8 cellular contexts compared by ENCODE assay signal in the genomic region with DNA sequence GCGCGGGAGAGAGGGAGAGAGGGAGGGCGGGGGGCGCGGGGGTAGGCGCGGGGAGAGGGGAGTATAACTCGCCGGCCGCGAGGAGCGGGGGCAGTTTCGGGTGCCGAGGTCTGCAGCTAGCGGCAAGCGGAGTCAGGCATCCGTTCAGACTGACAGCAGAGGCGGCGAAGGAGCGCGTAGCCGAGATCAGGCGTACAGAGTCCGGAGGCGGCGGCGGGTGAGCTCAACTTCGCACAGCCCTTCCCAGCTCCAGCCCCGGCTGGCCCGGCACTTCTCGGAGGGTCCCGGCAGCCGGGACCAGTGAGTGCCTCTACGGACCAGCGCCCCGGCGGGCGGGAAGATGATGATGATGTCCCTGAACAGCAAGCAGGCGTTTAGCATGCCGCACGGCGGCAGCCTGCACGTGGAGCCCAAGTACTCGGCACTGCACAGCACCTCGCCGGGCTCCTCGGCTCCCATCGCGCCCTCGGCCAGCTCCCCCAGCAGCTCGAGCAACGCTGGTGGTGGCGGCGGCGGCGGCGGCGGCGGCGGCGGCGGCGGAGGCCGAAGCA. TPM values are rescaled to one million over a fixed set of nuclear protein-coding genes. Genes with fewer than 3 reads are reported as not detected.
DNase-seq lines count a peak whose midpoint lies in the region; ATAC-seq and TF ChIP-seq lines count a peak whose summit lies in the region.

A gene with protein sequence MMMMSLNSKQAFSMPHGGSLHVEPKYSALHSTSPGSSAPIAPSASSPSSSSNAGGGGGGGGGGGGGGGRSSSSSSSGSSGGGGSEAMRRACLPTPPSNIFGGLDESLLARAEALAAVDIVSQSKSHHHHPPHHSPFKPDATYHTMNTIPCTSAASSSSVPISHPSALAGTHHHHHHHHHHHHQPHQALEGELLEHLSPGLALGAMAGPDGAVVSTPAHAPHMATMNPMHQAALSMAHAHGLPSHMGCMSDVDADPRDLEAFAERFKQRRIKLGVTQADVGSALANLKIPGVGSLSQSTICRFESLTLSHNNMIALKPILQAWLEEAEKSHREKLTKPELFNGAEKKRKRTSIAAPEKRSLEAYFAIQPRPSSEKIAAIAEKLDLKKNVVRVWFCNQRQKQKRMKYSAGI (plus strand): TSS at position 93 of the 551 bp plus-strand sequence. CDS start 248 bp downstream, at position 341.

- peaks cover 95% of the 10 kb centered on the region for H3K27me3 Mint-ChIP-seq in activated T-cell treated with anti-CD3 and anti-CD28 coated beads, Interleukin-2, amount 50 U/mL, for 72 hours (ENCODE audit: low read depth)

- WGBS in heart right ventricle, 2 donors, result 0 to 2% methylated on average over 45 to 63 of the region's 64 CpGs

- H3K27ac ChIP-seq in heart right ventricle (no peak within 1 kb of the TSS), right atrium auricular region (no peak within 1 kb of the TSS), upper lobe of right lung (no peak within 1 kb of the TSS)

- peaks cover 3 to 8% of the 10 kb centered on the region in 2 donors for H3K36me3 Mint-ChIP-seq in activated T-cell treated with anti-CD3 and anti-CD28 coated beads, Interleukin-2, amount 50 U/mL, for 72 hours (ENCODE audit: insufficient read depth in 2 of 2)

- H3K9me3 ChIP-seq in heart right ventricle (no peaks in the 10 kb centered on the region), right atrium auricular region (no peaks in the 10 kb centered on the region), upper lobe of right lung (no peaks in the 10 kb centered on the region)

- peaks cover 29 to 100% (median 92%) of the 10 kb centered on the region in 7 donors for H3K27me3 ChIP-seq in heart right ventricle
- peaks cover 21 to 43% of the 10 kb centered on the region in 2 donors for H3K27me3 ChIP-seq in right atrium auricular region
- peaks cover 90% of the 10 kb centered on the region for H3K27me3 ChIP-seq in upper lobe of right lung

- H3K27ac Mint-ChIP-seq in activated T-cell treated with anti-CD3 and anti-CD28 coated beads, Interleukin-2, amount 50 U/mL, for 72 hours, result peak within 1 kb of the TSS; percentile 67

- intact Hi-C loops in heart right ventricle (cut with DNase I), result no loop called here
- intact Hi-C loops in upper lobe of right lung (cut with DNase I), result no loop called here

- H3K4me1 Mint-ChIP-seq in activated T-cell treated with anti-CD3 and anti-CD28 coated beads, Interleukin-2, amount 50 U/mL, for 72 hours (ENCODE audit: low read depth), result peaks cover 39% of the 10 kb centered on the region

- ATAC-seq in heart right ventricle, result peak in 1 of 8 donors; percentile 15
- peak; percentile 59 to 62 for ATAC-seq in activated T-cell treated with anti-CD3 and anti-CD28 coated beads, Interleukin-2, amount 50 U/mL, for 72 hours (replicated peaks in 1 of 2)
- no peak for ATAC-seq in upper lobe of right lung
- no peak for ATAC-seq in GM21786 (IDR thresholded peaks at IDR 0.05; ENCODE audit: unreplicated experiment)
- ATAC-seq in HG03095 (IDR thresholded peaks at IDR 0.05; ENCODE audit: unreplicated experiment), result no peak

- H3K36me3 ChIP-seq in heart right ventricle, result no peaks in the 10 kb centered on the region
- no peaks in the 10 kb centered on the region for H3K36me3 ChIP-seq in right atrium auricular region
- H3K36me3 ChIP-seq in upper lobe of right lung, result no peaks in the 10 kb centered on the region

- H3K4me1 ChIP-seq in heart right ventricle, result peaks cover 0 to 30% (median 15%) of the 10 kb centered on the region in 9 donors
- H3K4me1 ChIP-seq in right atrium auricular region, result peaks cover 0 to 28% of the 10 kb centered on the region in 2 donors
- H3K4me1 ChIP-seq in upper lobe of right lung, result no peaks in the 10 kb centered on the region

- H3K4me3 Mint-ChIP-seq in activated T-cell treated with anti-CD3 and anti-CD28 coated beads, Interleukin-2, amount 50 U/mL, for 72 hours, result peak within 1 kb of the TSS; percentile 68 to 78

- H3K9me3 Mint-ChIP-seq in activated T-cell treated with anti-CD3 and anti-CD28 coated beads, Interleukin-2, amount 50 U/mL, for 72 hours, result peaks cover 0 to 2% of the 10 kb centered on the region in 2 donors

- H3K4me3 ChIP-seq in heart right ventricle (peak within 1 kb of the TSS in 8 of 10 donors; percentile 1 to 37 (median 16)), right atrium auricular region (peak within 1 kb of the TSS in 1 of 2 donors; percentile 18), upper lobe of right lung (no peak within 1 kb of the TSS)

- DNase-seq in heart right ventricle, result no peak
- DNase-seq in right atrium auricular region (ENCODE audit: low spot score), result no peak
- DNase-seq in activated T-cell treated with anti-CD3 and anti-CD28 coated beads, Interleukin-2, amount 50 U/mL, for 72 hours, result peak; percentile 27 to 28
- peak; percentile 22 for DNase-seq in iris pigment epithelial cell (ENCODE audit: low read depth)
- DNase-seq in upper lobe of right lung, result peak; percentile 64
- no peak for DNase-seq in NCI-H2171 treated with DMSO at 0.1 percent for 48 hours (lab: John Stamatoyannopoulos, UW)

- TF ChIP-seq CTCF in heart right ventricle (IDR thresholded peaks at IDR 0.05), result no peak
- TF ChIP-seq CTCF in right atrium auricular region (IDR thresholded peaks at IDR 0.05), result no peak
- TF ChIP-seq CTCF in upper lobe of right lung (IDR thresholded peaks at IDR 0.05), result no peak

RNA-seq across cellular contexts. Expression of the gene that starts here (rescaled TPM):
- total RNA-seq in heart right ventricle, result not detected
- polyA plus RNA-seq in heart right ventricle, result not detected
- not detected for total RNA-seq in right atrium auricular region
- not detected for total RNA-seq in activated T-cell treated with anti-CD3 and anti-CD28 coated beads, Interleukin-2, amount 50 U/mL, for 72 hours
- total RNA-seq in upper lobe of right lung, result not detected

Comparison
In these comparisons a context has a peak if more than half of its experiments do, and no peak if none do; other contexts are left out.
1. Peak in DNase-seq and ATAC-seq in activated T-cell treated with anti-CD3 and anti-CD28 coated beads, Interleukin-2, amount 50 U/mL, for 72 hours; RNA of the gene not detected or under 1 TPM.
2. Peak in DNase-seq in upper lobe of right lung; RNA of the gene not detected or under 1 TPM.